Comparison of ENCODE assay signal across 22 cellular contexts in genomic region chr3:61639991-61640390, GRCh38.
DNase-seq lines count a peak whose midpoint lies in the region; ATAC-seq, FAIRE-seq and TF ChIP-seq lines count a peak whose summit lies in the region.
"Had no signal": no experiment of that assay in that cellular context is flagged by ENCODE, and none has a peak within 500 bp of the region (broad histone marks: within the 10 kb centered on the region; RNA-seq: fewer than 3 reads in every experiment).

No MANE protein-coding gene starts in this region.

- H3K9ac ChIP-seq in MM.1S (ENCODE audit: low read length) (no peak overlapping the region), GM12878 (ENCODE audit: control insufficient read depth, insufficient read depth, low read length) (no peak overlapping the region)
- H3K9ac ChIP-seq: BLaER1 treated with 17β-estradiol and CSF1 and Interleukin-3, amounts not matched to agents 10 nM and 100 nM; GM23248 had no signal

- POLR2A ChIA-PET in HEK293 (lab: Yijun Ruan, JAX) = no interaction called here
- POLR2A ChIA-PET in GM12878 (lab: Charles Lee) = no interaction called here

- H4K20me1 ChIP-seq in MM.1S (ENCODE audit: insufficient read depth, low read length) (no peaks in the 10 kb centered on the region), GM12878 (ENCODE audit: control insufficient read depth, insufficient read depth) (no peaks in the 10 kb centered on the region)

- TF ChIP-seq RAD21 in GM12878 (IDR thresholded peaks at IDR 0.05; ENCODE audit: insufficient read depth, low read depth, low read length) = no peak

- H3K4me2 ChIP-seq in MM.1S (ENCODE audit: low read depth, low read length) = peak overlapping the region; percentile 70; the same call in 1 of the 2 replicates
- no peak overlapping the region for H3K4me2 ChIP-seq in GM12878 (ENCODE audit: control insufficient read depth, insufficient read depth)
- H3K4me2 ChIP-seq: A549; BLaER1 treated with 17β-estradiol and CSF1 and Interleukin-3, amounts not matched to agents 10 nM and 100 nM had no signal

- H3F3A ChIP-seq in MM.1S (ENCODE audit: insufficient read depth, low read length) = peaks cover 22% of the 10 kb centered on the region

- H3K9me2 ChIP-seq in MM.1S (replicated peaks; ENCODE audit: insufficient read depth, low read length) = no peaks in the 10 kb centered on the region

- H3K9me3 ChIP-seq in HEK293 (ENCODE audit: control insufficient read depth, insufficient read depth, low read depth, low read length) = no peaks in the 10 kb centered on the region
- no peaks in the 10 kb centered on the region for H3K9me3 ChIP-seq in MM.1S (replicated peaks; ENCODE audit: insufficient read depth, low read length)
- H3K9me3 ChIP-seq in GM12878 (replicated peaks; ENCODE audit: control insufficient read depth, insufficient read depth, low read length) = no peaks in the 10 kb centered on the region
- H3K9me3 ChIP-seq: BE2C, HAP-1 had no signal

- no peak overlapping the region for H3K4me3 ChIP-seq in HEK293 (ENCODE audit: low read depth, low read length)
- H3K4me3 ChIP-seq in MM.1S (ENCODE audit: low read length) = no peak overlapping the region
- H3K4me3 ChIP-seq in GM12878 = no peak overlapping the region
- H3K4me3 ChIP-seq: A549; BLaER1 treated with 17β-estradiol and CSF1 and Interleukin-3, amounts not matched to agents 10 nM and 100 nM; GM23248; HAP-1 had no signal

- BruUV-seq in GM12878 (replicated peaks; lab: Mats Ljungman, UMichigan) = no TSS peak

- WGBS in GM12878 (ENCODE audit: insufficient coverage, insufficient replicate concordance, low lambda C conversion rate, missing lambda C conversion rate) = 23% methylated on average over 2 of the region's 2 CpGs

- no peak overlapping the region for H2AFZ ChIP-seq in MM.1S (ENCODE audit: low read length)
- H2AFZ ChIP-seq in GM12878 (ENCODE audit: control insufficient read depth, low read depth, low read length) = no peak overlapping the region
- H2AFZ ChIP-seq: GM23248 had no signal

- H3K27ac ChIP-seq in HEK293 (ENCODE audit: extremely low read depth, low read depth, low read length) (no peak overlapping the region), MM.1S (ENCODE audit: low read length) (no peak overlapping the region), GM12878 (ENCODE audit: control insufficient read depth, insufficient read depth) (no peak overlapping the region)
- H3K27ac ChIP-seq: A549; BLaER1 treated with 17β-estradiol and CSF1 and Interleukin-3, amounts not matched to agents 10 nM and 100 nM; GM23248 had no signal

- H3K27me3 ChIP-seq in MM.1S (replicated peaks; ENCODE audit: insufficient read depth, low read length) (no peaks in the 10 kb centered on the region), GM12878 (replicated peaks in 1 of 2; ENCODE audit: control insufficient read depth in 2 of 2, insufficient read depth in 2 of 2, low read length in 1 of 2) (no peaks in the 10 kb centered on the region)
- H3K27me3 ChIP-seq: BLaER1 treated with 17β-estradiol and CSF1 and Interleukin-3, amounts not matched to agents 10 nM and 100 nM had no signal

- RAD21 ChIA-PET in GM12878 (lab: Charles Lee; ENCODE audit: unreplicated experiment) = interaction anchor here (1.0 kb wide), 1 partner anchor 28 kb away, joined by 4 read pairs; no protein-coding TSS in a partner anchor

- ATAC-seq in GM12878 (no peak), omental fat pad (ENCODE audit: low FRiP score) (no peak), GM21619 (IDR thresholded peaks at IDR 0.05; ENCODE audit: unreplicated experiment) (no peak)
- ATAC-seq: A549 had no signal

- TF ChIP-seq CTCF in HEK293 (tag by site-specific recombination; IDR thresholded peaks at IDR 0.05) (no peak), MM.1S (IDR thresholded peaks at IDR 0.05; ENCODE audit: low read length) (no peak), GM12878 (IDR thresholded peaks at IDR 0.05 in 2 of 3, conservative IDR thresholded peaks at IDR 0.05 in 1 of 3; ENCODE audit: control insufficient read depth in 2 of 3, extremely low read depth in 1 of 3, insufficient read depth in 1 of 3, low read depth in 3 of 3, low read length in 3 of 3) (no peak), omental fat pad (IDR thresholded peaks at IDR 0.05) (no peak)

- peaks cover 69% of the 10 kb centered on the region for H3K79me2 ChIP-seq in MM.1S (ENCODE audit: low read length)
- no peaks in the 10 kb centered on the region for H3K79me2 ChIP-seq in GM12878 (ENCODE audit: control insufficient read depth, insufficient read depth, low read length)

- intact Hi-C loops in GM12878 (cut with micrococcal nuclease; ENCODE audit: unreplicated experiment) = loop anchor here (5.0 to 10.0 kb wide), 4 partner anchors 78 to 275 kb away; partner anchors contain the start of gene PTPRG

- FAIRE-seq in GM12878 (lab: Jason Lieb, UNC) = no peak
- FAIRE-seq: GM12891, GM18507 had no signal

- CTCF ChIA-PET in HEK293 (lab: Yijun Ruan, JAX) (no interaction called here), GM12878 (lab: Yijun Ruan, JAX) (interaction anchor here (1.5 kb wide), 1 partner anchor 550 kb away, joined by 3 read pairs; no protein-coding TSS in a partner anchor)

- TF ChIP-seq EP300 in GM12878 (IDR thresholded peaks at IDR 0.05; ENCODE audit: borderline replicate concordance in 1 of 2, control insufficient read depth in 1 of 2, low read depth in 2 of 2, low read length in 2 of 2) = no peak

- no peak for TF ChIP-seq POLR2A in GM12878 (IDR thresholded peaks at IDR 0.05; ENCODE audit: low read depth, low read length)

- in situ Hi-C loops in GM12878 (cut with MboI) = no loop called here

- H3K36me3 ChIP-seq in HEK293 (ENCODE audit: control insufficient read depth in 2 of 2, insufficient read depth in 1 of 2, low read length in 2 of 2) = no peaks in the 10 kb centered on the region
- H3K36me3 ChIP-seq in MM.1S (replicated peaks; ENCODE audit: insufficient read depth, low read length) = no peaks in the 10 kb centered on the region
- no peaks in the 10 kb centered on the region for H3K36me3 ChIP-seq in GM12878 (ENCODE audit: control insufficient read depth in 2 of 2, insufficient read depth in 2 of 2, low read length in 1 of 2)
- H3K36me3 ChIP-seq: BE2C, HAP-1 had no signal

- H3K4me1 ChIP-seq in HEK293 (ENCODE audit: control insufficient read depth, insufficient read depth, low read length) = peaks cover 9% of the 10 kb centered on the region; the same call in 1 of the 2 replicates
- peaks cover 28% of the 10 kb centered on the region for H3K4me1 ChIP-seq in MM.1S (ENCODE audit: low read length)
- peaks cover 10% of the 10 kb centered on the region; the same call in 1 of the 2 replicates for H3K4me1 ChIP-seq in GM12878 (ENCODE audit: control insufficient read depth, insufficient read depth, low read length)
- H3K4me1 ChIP-seq: BE2C had no signal

- DNase-seq in MM.1S (no peak), GM12878 (ENCODE audit: low read depth, low spot score) (no peak), omental fat pad (ENCODE audit: low spot score) (no peak)
- DNase-seq in activated naive CD4-positive, alpha-beta T cell (lab: John Stamatoyannopoulos, UW) = no peak
- DNase-seq: 8988T; ACHN; AML-193; BE2C; CD4-positive, alpha-beta T cell; CD8-positive, alpha-beta memory T cell; DMS 273 treated with DMSO at 0.1 percent for 48 hours; DMS79; EL; GDM1; GM23248 had no signal

- SMC1A ChIA-PET in GM12878 (lab: Charles Lee; ENCODE audit: uncharacterized antibody, unreplicated experiment) = interaction anchor here (1.0 to 1.4 kb wide), 3 partner anchors 10 to 210 kb away, joined by 3 read pairs; no protein-coding TSS in a partner anchor

TF ChIP-seq in HEK293, 187 proteins besides CTCF, POLR2A, EP300 and RAD21:
- TF ChIP-seq ZNF175 (tag by site-specific recombination; IDR thresholded peaks at IDR 0.05) = no peak
- 0 out of 2 replicates have a peak, but pooled peaks have one; percentile 37 for TF ChIP-seq PRDM1 (tag by site-specific recombination; IDR thresholded peaks at IDR 0.05)

TF ChIP-seq in GM12878, 131 proteins besides CTCF, POLR2A, EP300 and RAD21 (continues in another document):
- no peak for TF ChIP-seq RAD51 (IDR thresholded peaks at IDR 0.05)
- TF ChIP-seq PKNOX1 (IDR thresholded peaks at IDR 0.05) = peak; percentile 64
- no peak for TF ChIP-seq NKRF (conservative IDR thresholded peaks at IDR 0.05)
- TF ChIP-seq CHD2 (IDR thresholded peaks at IDR 0.05; ENCODE audit: borderline replicate concordance, low read depth, low read length) = no peak
